Comparison of ENCODE assay signal across 8 cellular contexts in the genomic region with DNA sequence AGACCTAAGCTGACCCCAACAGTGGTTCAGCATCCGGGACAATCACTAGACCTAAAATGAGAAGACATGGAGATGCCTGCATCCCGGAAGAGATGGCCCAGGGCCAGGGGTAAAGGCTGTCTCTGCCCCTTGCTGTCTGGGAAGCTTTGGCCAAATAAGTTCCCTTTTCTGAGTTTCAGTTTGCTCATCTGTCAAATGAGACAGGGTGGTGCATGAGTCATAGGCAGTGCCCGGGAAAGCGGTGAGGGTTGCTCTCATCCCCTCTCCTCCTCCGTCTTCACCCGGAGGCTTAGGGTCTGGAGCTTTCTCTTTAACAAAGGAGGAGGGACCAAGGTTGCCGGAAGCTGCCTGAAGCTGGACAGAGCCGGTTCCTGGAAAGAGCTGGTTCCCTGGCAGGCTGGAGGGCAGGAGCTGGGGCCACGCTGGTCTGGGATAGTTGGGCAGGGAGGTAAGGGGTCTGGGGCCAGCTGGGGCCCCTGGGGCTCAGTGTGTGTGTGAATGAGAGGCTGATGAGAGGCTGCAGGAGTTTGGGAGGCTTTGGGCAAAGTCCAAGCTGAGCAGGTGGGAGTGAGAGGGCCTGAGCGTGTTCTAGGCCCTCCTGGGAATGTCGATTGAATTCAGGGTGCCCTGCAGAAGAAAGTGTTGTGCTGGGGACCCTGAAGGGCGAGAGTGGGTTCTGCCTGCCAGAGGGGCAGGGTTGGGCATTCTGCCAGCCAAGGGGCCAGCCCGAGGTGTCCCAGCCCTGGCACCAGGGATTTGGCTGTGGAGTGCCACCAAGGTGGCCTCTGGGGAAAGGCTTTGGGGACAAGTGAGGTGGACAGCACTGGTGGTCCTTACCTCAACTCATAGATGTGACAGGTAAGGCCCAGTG. TPM values are rescaled to one million over a fixed set of nuclear protein-coding genes. Genes with fewer than 3 reads are reported as not detected.
DNase-seq lines count a peak whose midpoint lies in the region; ATAC-seq and TF ChIP-seq lines count a peak whose summit lies in the region.

A gene with protein sequence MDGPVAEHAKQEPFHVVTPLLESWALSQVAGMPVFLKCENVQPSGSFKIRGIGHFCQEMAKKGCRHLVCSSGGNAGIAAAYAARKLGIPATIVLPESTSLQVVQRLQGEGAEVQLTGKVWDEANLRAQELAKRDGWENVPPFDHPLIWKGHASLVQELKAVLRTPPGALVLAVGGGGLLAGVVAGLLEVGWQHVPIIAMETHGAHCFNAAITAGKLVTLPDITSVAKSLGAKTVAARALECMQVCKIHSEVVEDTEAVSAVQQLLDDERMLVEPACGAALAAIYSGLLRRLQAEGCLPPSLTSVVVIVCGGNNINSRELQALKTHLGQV (plus strand): TSS at position 351 of the 871 bp plus-strand sequence. CDS start 5,603 bp downstream, outside the sequence.

- peak within 1 kb of the TSS; percentile 92 for H3K4me3 Mint-ChIP-seq in neural progenitor cell

- H3K27ac Mint-ChIP-seq in neural progenitor cell, result peak within 1 kb of the TSS; percentile 99

- peaks cover 23% of the 10 kb centered on the region for H3F3A ChIP-seq in neural progenitor cell (ENCODE audit: low read depth)

- peak; percentile 86 for ATAC-seq in GM18511 (IDR thresholded peaks at IDR 0.05; ENCODE audit: unreplicated experiment)
- peak; percentile 83 for ATAC-seq in HG02852 (IDR thresholded peaks at IDR 0.05; ENCODE audit: unreplicated experiment)

- peak within 1 kb of the TSS; percentile 68 for H3K4me3 ChIP-seq in AG10803 (ENCODE audit: low read length)
- peak within 1 kb of the TSS; percentile 59 to 68 for H3K4me3 ChIP-seq in foreskin fibroblast (ENCODE audit: low read depth in 1 of 2, low read length in 2 of 2)
- H3K4me3 ChIP-seq in neural progenitor cell, result peak within 1 kb of the TSS; percentile 28

- no peaks in the 10 kb centered on the region for H3K9me3 Mint-ChIP-seq in neural progenitor cell

- no peak within 1 kb of the TSS for H3K27ac ChIP-seq in neural progenitor cell

- peaks cover 7% of the 10 kb centered on the region for H3K27me3 Mint-ChIP-seq in neural progenitor cell (ENCODE audit: insufficient read depth, low read depth)

- H3K9me3 ChIP-seq in neural progenitor cell (ENCODE audit: low read depth), result no peaks in the 10 kb centered on the region

- peak; percentile 71 for DNase-seq in AG10803 (ENCODE audit: low read depth)
- DNase-seq in NCI-H2029 treated with DMSO at 0.1 percent for 48 hours (lab: John Stamatoyannopoulos, UW), result peak; percentile 62
- peak; percentile 33 to 55 for DNase-seq in activated CD4-positive, alpha-beta T cell treated with anti-CD3 and anti-CD28 coated beads, Interleukin-2, amount 50 U/mL, for 48 hours
- peak; percentile 77 to 78 for DNase-seq in foreskin fibroblast
- DNase-seq in neural progenitor cell (ENCODE audit: low spot score), result peak; percentile 64
- no peak for DNase-seq in T-helper 9 cell

- TF ChIP-seq CTCF in AG10803 (conservative IDR thresholded peaks at IDR 0.05; ENCODE audit: low read length) (no peak), foreskin fibroblast (IDR thresholded peaks at IDR 0.05; ENCODE audit: low read depth, low read length) (no peak), neural progenitor cell (IDR thresholded peaks at IDR 0.05) (no peak)

- peaks cover 12% of the 10 kb centered on the region for H3K4me1 ChIP-seq in neural progenitor cell

- no peaks in the 10 kb centered on the region for H3K36me3 Mint-ChIP-seq in neural progenitor cell

- no peaks in the 10 kb centered on the region for H4K20me1 ChIP-seq in neural progenitor cell (ENCODE audit: low read depth)

- peak within 1 kb of the TSS; percentile 48 for H2AFZ ChIP-seq in neural progenitor cell (replicated peaks)

- H3K4me2 ChIP-seq in neural progenitor cell, result peak within 1 kb of the TSS; percentile 42

- no peak within 1 kb of the TSS for H3K9ac ChIP-seq in neural progenitor cell

- no peaks in the 10 kb centered on the region for H3K79me2 ChIP-seq in neural progenitor cell (ENCODE audit: low read depth)

- peaks cover 28% of the 10 kb centered on the region for H3K4me1 Mint-ChIP-seq in neural progenitor cell

- no peaks in the 10 kb centered on the region for H3K27me3 ChIP-seq in neural progenitor cell

- H3K36me3 ChIP-seq in neural progenitor cell, result no peaks in the 10 kb centered on the region

RNA-seq across cellular contexts. Expression of the gene that starts here (rescaled TPM):
- 3.1 and 3.5 TPM in 2 replicates for total RNA-seq in neural progenitor cell (ENCODE audit: low replicate concordance)
